Comparison of ENCODE assay signal across 16 cellular contexts in the genomic region with DNA sequence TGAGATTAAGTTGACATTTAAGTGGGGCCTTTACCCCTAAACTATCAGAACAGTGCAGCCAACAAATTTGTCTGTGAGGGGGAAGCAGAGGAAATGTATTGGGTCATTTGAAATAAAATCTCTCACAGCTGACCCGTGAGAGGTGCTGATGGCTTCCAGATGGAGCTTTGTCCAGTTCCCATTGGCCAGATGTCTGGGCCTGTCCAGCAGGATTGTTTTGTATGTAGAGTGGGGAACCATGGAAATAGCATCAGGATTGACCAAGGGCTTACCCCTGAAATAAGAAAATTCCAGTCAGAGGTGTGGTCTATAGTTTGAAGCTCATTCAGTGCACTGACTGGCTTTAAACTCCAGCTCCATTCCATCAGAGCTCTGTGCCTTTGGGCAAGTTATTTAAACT.
"Had no signal": no experiment of that assay in that cellular context is flagged by ENCODE, and none has a peak within 500 bp of the region (broad histone marks: within the 10 kb centered on the region; RNA-seq: fewer than 3 reads in every experiment).

No MANE protein-coding gene starts in this region.

- H3K36me3 ChIP-seq: left lung had no signal

- H3K27me3 ChIP-seq: foreskin keratinocyte, left lung, testis had no signal

- H3K9me3 Mint-ChIP-seq: activated B cell treated with CpG ODN at 0.5 μM for 24 hours; activated CD4-positive, alpha-beta T cell treated with anti-CD3 and anti-CD28 coated beads, Interleukin-2, amount 10 ng/mL, durations not matched to agents 24 days and 14 days; nephron progenitor cell had no signal

- H3K27ac ChIP-seq: foreskin keratinocyte, left lung, psoas muscle, testis had no signal

- H3K4me3 ChIP-seq: left lung, psoas muscle, testis had no signal

- H3K27ac Mint-ChIP-seq: activated B cell treated with CpG ODN at 0.5 μM for 24 hours; activated CD4-positive, alpha-beta T cell treated with anti-CD3 and anti-CD28 coated beads, Interleukin-2, amount 10 ng/mL, durations not matched to agents 24 days and 14 days; nephron progenitor cell; T-helper 17 cell had no signal

- H3K9me3 ChIP-seq: left lung, psoas muscle, testis had no signal

- DNase-seq: activated B cell treated with CpG ODN at 0.5 μM for 24 hours; activated CD4-positive, alpha-beta T cell treated with anti-CD3 and anti-CD28 coated beads, Interleukin-2, amount 10 ng/mL, durations not matched to agents 24 days and 14 days; activated naive CD4-positive, alpha-beta T cell treated with Interleukin-2 at 50 U/mL for 16 hours; caudate nucleus; cortex of kidney; effector memory CD4-positive, alpha-beta T cell; foreskin keratinocyte; head of caudate nucleus; left lung; mesenchymal stem cell; nephron progenitor cell; psoas muscle; stimulated activated CD4-positive, alpha-beta T cell treated with anti-CD3 and anti-CD28 coated beads, Interleukin-2, amount 100 ng/mL, for 48 hours; stimulated activated naive CD8-positive, alpha-beta T cell treated with anti-CD3 and anti-CD28 coated beads, Interleukin-15, Interleukin-2, amounts not matched to agents 100 U/mL and 50 U/mL, for 24 hours; T-helper 17 cell; testis had no signal

- H3K4me1 Mint-ChIP-seq: activated B cell treated with CpG ODN at 0.5 μM for 24 hours; activated CD4-positive, alpha-beta T cell treated with anti-CD3 and anti-CD28 coated beads, Interleukin-2, amount 10 ng/mL, durations not matched to agents 24 days and 14 days; nephron progenitor cell; T-helper 17 cell had no signal

- H3K4me3 Mint-ChIP-seq: activated B cell treated with CpG ODN at 0.5 μM for 24 hours; activated CD4-positive, alpha-beta T cell treated with anti-CD3 and anti-CD28 coated beads, Interleukin-2, amount 10 ng/mL, durations not matched to agents 24 days and 14 days; nephron progenitor cell; T-helper 17 cell had no signal

- ATAC-seq: foreskin keratinocyte; left lung; psoas muscle; stimulated activated naive CD8-positive, alpha-beta T cell treated with anti-CD3 and anti-CD28 coated beads, Interleukin-15, Interleukin-2, amounts not matched to agents 100 U/mL and 50 U/mL, for 24 hours; T-helper 17 cell had no signal

- H3K4me1 ChIP-seq: left lung, psoas muscle, testis had no signal

- H3K27me3 Mint-ChIP-seq: activated CD4-positive, alpha-beta T cell treated with anti-CD3 and anti-CD28 coated beads, Interleukin-2, amount 10 ng/mL, durations not matched to agents 24 days and 14 days; T-helper 17 cell had no signal
